8 cellular contexts compared by ENCODE assay signal in the genomic region with DNA sequence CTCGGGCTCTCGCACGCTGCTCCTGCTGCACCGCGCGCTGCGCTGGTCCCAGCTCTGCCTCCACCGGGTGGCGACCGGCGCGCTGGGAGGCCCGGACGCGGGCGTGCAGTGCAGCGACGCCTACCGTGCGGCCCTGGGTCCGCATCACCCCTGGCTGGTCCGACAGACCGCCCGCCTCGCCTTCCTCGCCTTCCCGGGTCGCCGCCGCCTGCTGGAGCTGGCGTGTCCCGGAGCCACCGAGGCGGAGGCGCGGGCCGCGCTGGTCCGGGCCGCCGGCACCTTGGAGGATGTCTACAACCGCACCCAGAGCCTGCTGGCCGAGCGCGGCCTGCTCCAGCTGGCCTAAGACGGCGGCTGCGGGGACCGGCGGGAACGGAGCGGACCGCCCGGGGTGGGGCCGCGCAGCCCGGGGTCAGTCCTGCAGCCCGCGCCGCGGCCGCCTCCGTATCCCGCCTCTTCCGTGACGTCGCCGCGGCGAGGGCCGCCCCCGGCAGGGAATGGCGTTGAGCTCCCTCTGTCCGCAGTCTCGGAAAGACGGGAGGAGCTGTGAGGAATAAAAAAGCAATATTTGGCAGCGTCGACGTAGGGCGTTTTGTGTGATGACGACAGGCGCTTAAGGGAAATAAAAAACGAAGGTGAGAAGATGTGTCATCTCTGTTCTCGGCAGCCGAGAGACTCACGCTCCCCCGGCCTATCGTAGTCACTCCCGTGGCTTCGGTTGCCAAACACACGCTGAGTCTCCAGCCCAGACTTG. TPM values are rescaled to one million over a fixed set of nuclear protein-coding genes. Genes with fewer than 3 reads are reported as not detected.
DNase-seq lines count a peak whose midpoint lies in the region; ATAC-seq and TF ChIP-seq lines count a peak whose summit lies in the region.

No MANE protein-coding gene starts in this region.

- peak overlapping the region; percentile 88 for H3K4me3 Mint-ChIP-seq in T-helper 1 cell treated with Interleukin-12 subunit alpha and Interleukin-12 subunit beta and Interleukin-4 antibody, amounts not matched to agents 30 μg/mL and 1 μg/mL, for 36 hours

- H3K4me1 Mint-ChIP-seq in T-helper 1 cell treated with Interleukin-12 subunit alpha and Interleukin-12 subunit beta and Interleukin-4 antibody, amounts not matched to agents 30 μg/mL and 1 μg/mL, for 36 hours (ENCODE audit: low read depth): peaks cover 19% of the 10 kb centered on the region

- peak; percentile 95 to 96 for ATAC-seq in right cardiac atrium

- POLR2A ChIA-PET in HEK293 (lab: Yijun Ruan, JAX): interaction anchor here (0.5 to 3.8 kb wide), 27 partner anchors 9 to 235 kb away, joined by 3 to 31 read pairs (median 4); a partner anchor contains a TSS

- no peaks in the 10 kb centered on the region for H3K9me3 Mint-ChIP-seq in T-helper 1 cell treated with Interleukin-12 subunit alpha and Interleukin-12 subunit beta and Interleukin-4 antibody, amounts not matched to agents 30 μg/mL and 1 μg/mL, for 36 hours

- under 1% methylated on average over 91 of the region's 91 CpGs for WGBS in right cardiac atrium

- H3K36me3 Mint-ChIP-seq in T-helper 1 cell treated with Interleukin-12 subunit alpha and Interleukin-12 subunit beta and Interleukin-4 antibody, amounts not matched to agents 30 μg/mL and 1 μg/mL, for 36 hours (ENCODE audit: low read depth): peaks cover 2% of the 10 kb centered on the region

- no peaks in the 10 kb centered on the region for H3K9me3 ChIP-seq in HEK293 (ENCODE audit: control insufficient read depth, insufficient read depth, low read depth, low read length)
- H3K9me3 ChIP-seq in right cardiac atrium (ENCODE audit: control insufficient read depth, low read length): no peaks in the 10 kb centered on the region
- no peaks in the 10 kb centered on the region for H3K9me3 ChIP-seq in uterus

- TF ChIP-seq CTCF in GM10266 (IDR thresholded peaks at IDR 0.05; ENCODE audit: control insufficient read depth, insufficient read depth, low read depth, missing control alignments) (peak; percentile 84), HEK293 (tag by site-specific recombination; IDR thresholded peaks at IDR 0.05) (peak; percentile 92), uterus (IDR thresholded peaks at IDR 0.05) (peak; percentile 57 to 94 (median 84))

- peaks cover 37% of the 10 kb centered on the region for H3K27me3 Mint-ChIP-seq in T-helper 1 cell treated with Interleukin-12 subunit alpha and Interleukin-12 subunit beta and Interleukin-4 antibody, amounts not matched to agents 30 μg/mL and 1 μg/mL, for 36 hours (ENCODE audit: low read depth)

- DNase-seq in GM10266 (ENCODE audit: extremely low spot score) (peak; percentile 94), NAMALWA (ENCODE audit: low spot score) (peak; percentile 74), amygdala (lab: John Stamatoyannopoulos, UW) (peak in 55 of 56 donors; percentile 35 to 91 (median 79)), right cardiac atrium (peak; percentile 85 to 95 (median 94)), putamen (ENCODE audit: low spot score) (peak; percentile 88), uterus (peak; percentile 80 to 87)

- H3K27ac ChIP-seq in HEK293 (ENCODE audit: extremely low read depth, low read depth, low read length) (peak overlapping the region; percentile 96), right cardiac atrium (ENCODE audit: low read length) (peak overlapping the region; percentile 85), uterus (peak overlapping the region; percentile 87 to 95)

- no peaks in the 10 kb centered on the region for H3K36me3 ChIP-seq in HEK293 (ENCODE audit: control insufficient read depth in 2 of 2, insufficient read depth in 1 of 2, low read length in 2 of 2)
- H3K36me3 ChIP-seq in uterus: no peaks in the 10 kb centered on the region

- H3K27ac Mint-ChIP-seq in T-helper 1 cell treated with Interleukin-12 subunit alpha and Interleukin-12 subunit beta and Interleukin-4 antibody, amounts not matched to agents 30 μg/mL and 1 μg/mL, for 36 hours: peak overlapping the region; percentile 94

- H3K4me3 ChIP-seq in HEK293 (ENCODE audit: low read depth, low read length): peak overlapping the region; percentile 62
- H3K4me3 ChIP-seq in right cardiac atrium (ENCODE audit: low read length): peak overlapping the region; percentile 59
- H3K4me3 ChIP-seq in uterus: peak overlapping the region; percentile 58 to 62

- TF ChIP-seq POLR2A in uterus (IDR thresholded peaks at IDR 0.05): peak; percentile 57 to 88

- CTCF ChIA-PET in HEK293 (lab: Yijun Ruan, JAX): interaction anchor here (0.6 to 4.9 kb wide), 47 partner anchors 9 to 845 kb away, joined by 3 to 37 read pairs (median 4); a partner anchor contains a TSS

- H3K27me3 ChIP-seq in right cardiac atrium (ENCODE audit: control insufficient read depth, insufficient read depth) (no peaks in the 10 kb centered on the region), uterus (no peaks in the 10 kb centered on the region)

- H3K4me1 ChIP-seq in HEK293 (ENCODE audit: control insufficient read depth, insufficient read depth, low read length) (peaks cover 4% of the 10 kb centered on the region), right cardiac atrium (ENCODE audit: control insufficient read depth, insufficient read depth, low read length) (no peaks in the 10 kb centered on the region), uterus (peaks cover 0 to 8% of the 10 kb centered on the region in 2 donors)

- intact Hi-C loops in right cardiac atrium (cut with DNase I): loop anchor here (2.0 to 10.0 kb wide), 3 partner anchors 95 to 101 kb away; no protein-coding TSS in a partner anchor
- intact Hi-C loops in uterus (cut with DNase I; ENCODE audit: low total_unique reads): loop anchor here (5.0 kb wide), 1 partner anchor 107 kb away; a partner anchor contains a TSS

TF ChIP-seq in HEK293, 187 proteins besides CTCF, POLR2A, EP300 and RAD21 (continues in another document):
- TF ChIP-seq ZNF791 (tag by site-specific recombination; IDR thresholded peaks at IDR 0.05) (no peak), ZNF76 (tag by site-specific recombination; IDR thresholded peaks at IDR 0.05; ENCODE audit: borderline replicate concordance, low read depth) (peak; percentile 78; the same call in 1 of the 2 replicates), ZNF157 (tag by site-specific recombination; IDR thresholded peaks at IDR 0.05) (no peak), ZNF292 (tag by site-specific recombination; IDR thresholded peaks at IDR 0.05; ENCODE audit: borderline replicate concordance, low read depth) (no peak), ZNF23 (tag by site-specific recombination; IDR thresholded peaks at IDR 0.05; ENCODE audit: borderline replicate concordance) (no peak), ZNF174 (tag by site-specific recombination; IDR thresholded peaks at IDR 0.05) (no peak), ZBTB1 (tag by site-specific recombination; IDR thresholded peaks at IDR 0.05) (no peak)
- TF ChIP-seq, protein P1, sequence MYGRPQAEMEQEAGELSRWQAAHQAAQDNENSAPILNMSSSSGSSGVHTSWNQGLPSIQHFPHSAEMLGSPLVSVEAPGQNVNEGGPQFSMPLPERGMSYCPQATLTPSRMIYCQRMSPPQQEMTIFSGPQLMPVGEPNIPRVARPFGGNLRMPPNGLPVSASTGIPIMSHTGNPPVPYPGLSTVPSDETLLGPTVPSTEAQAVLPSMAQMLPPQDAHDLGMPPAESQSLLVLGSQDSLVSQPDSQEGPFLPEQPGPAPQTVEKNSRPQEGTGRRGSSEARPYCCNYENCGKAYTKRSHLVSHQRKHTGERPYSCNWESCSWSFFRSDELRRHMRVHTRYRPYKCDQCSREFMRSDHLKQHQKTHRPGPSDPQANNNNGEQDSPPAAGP (tag by site-specific recombination; IDR thresholded peaks at IDR 0.05): no peak; the same call in 1 of the 2 replicates
- TF ChIP-seq, protein P2, sequence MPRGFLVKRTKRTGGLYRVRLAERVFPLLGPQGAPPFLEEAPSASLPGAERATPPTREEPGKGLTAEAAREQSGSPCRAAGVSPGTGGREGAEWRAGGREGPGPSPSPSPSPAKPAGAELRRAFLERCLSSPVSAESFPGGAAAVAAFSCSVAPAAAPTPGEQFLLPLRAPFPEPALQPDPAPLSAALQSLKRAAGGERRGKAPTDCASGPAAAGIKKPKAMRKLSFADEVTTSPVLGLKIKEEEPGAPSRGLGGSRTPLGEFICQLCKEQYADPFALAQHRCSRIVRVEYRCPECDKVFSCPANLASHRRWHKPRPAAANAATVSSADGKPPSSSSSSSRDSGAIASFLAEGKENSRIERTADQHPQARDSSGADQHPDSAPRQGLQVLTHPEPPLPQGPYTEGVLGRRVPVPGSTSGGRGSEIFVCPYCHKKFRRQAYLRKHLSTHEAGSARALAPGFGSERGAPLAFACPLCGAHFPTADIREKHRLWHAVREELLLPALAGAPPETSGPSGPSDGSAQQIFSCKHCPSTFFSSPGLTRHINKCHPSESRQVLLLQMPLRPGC (tag by site-specific recombination; IDR thresholded peaks at IDR 0.05): no peak
- TF ChIP-seq, protein P3, sequence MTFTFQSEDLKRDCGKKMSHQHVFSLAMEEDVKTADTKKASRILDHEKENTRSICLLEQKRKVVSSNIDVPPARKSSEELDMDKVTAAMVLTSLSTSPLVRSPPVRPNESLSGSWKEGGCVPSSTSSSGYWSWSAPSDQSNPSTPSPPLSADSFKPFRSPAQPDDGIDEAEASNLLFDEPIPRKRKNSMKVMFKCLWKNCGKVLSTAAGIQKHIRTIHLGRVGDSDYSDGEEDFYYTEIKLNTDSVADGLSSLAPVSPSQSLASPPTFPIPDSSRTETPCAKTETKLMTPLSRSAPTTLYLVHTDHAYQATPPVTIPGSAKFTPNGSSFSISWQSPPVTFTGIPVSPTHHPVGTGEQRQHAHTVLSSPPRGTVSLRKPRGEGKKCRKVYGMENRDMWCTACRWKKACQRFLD (tag by site-specific recombination; IDR thresholded peaks at IDR 0.05): no peak

RNA-seq across cellular contexts. Expression of a gene that starts 1.4 kb away (rescaled TPM):
- not detected for total RNA-seq in right cardiac atrium
- polyA plus RNA-seq in right cardiac atrium: not detected
- total RNA-seq in uterus: not detected

RNA-seq across cellular contexts. Expression of a gene that starts 4.0 kb away (rescaled TPM):
- total RNA-seq in right cardiac atrium: 1 to 10 TPM in 3 of 4 donors, under 1 TPM in 1; 0.45 to 1.6 (median 1.4) TPM
- 0.70 TPM for polyA plus RNA-seq in right cardiac atrium
- 1 to 10 TPM in 2 of 4 donors, not detected in 2; 1.3 to 2.2 TPM for total RNA-seq in uterus

RNA-seq across cellular contexts. Expression of a gene that starts 5.8 kb away (rescaled TPM):
- 100 to 1,000 TPM; 149 to 163 (median 151) TPM for total RNA-seq in right cardiac atrium
- polyA plus RNA-seq in right cardiac atrium: 234 TPM
- total RNA-seq in uterus: 10 to 100 TPM; 64.9 to 99.7 (median 87.3) TPM

RNA-seq across cellular contexts. Expression of a gene that starts 16.8 kb away (rescaled TPM):
- total RNA-seq in right cardiac atrium (10 to 100 TPM; 12.0 to 15.3 (median 13.4) TPM), uterus (10 to 100 TPM in 3 of 4 donors, 1 to 10 TPM in 1; 10.0 to 54.3 (median 25.1) TPM)
- 10.0 TPM for polyA plus RNA-seq in right cardiac atrium

Comparison
In these comparisons a context has a peak if more than half of its experiments do, and no peak if none do; other contexts are left out.
1. Peak in every context shown above with its lines: DNase-seq, ATAC-seq, H3K4me3 ChIP-seq and H3K27ac ChIP-seq.